ENCODE assay signal across 8 cellular contexts in the genomic region with DNA sequence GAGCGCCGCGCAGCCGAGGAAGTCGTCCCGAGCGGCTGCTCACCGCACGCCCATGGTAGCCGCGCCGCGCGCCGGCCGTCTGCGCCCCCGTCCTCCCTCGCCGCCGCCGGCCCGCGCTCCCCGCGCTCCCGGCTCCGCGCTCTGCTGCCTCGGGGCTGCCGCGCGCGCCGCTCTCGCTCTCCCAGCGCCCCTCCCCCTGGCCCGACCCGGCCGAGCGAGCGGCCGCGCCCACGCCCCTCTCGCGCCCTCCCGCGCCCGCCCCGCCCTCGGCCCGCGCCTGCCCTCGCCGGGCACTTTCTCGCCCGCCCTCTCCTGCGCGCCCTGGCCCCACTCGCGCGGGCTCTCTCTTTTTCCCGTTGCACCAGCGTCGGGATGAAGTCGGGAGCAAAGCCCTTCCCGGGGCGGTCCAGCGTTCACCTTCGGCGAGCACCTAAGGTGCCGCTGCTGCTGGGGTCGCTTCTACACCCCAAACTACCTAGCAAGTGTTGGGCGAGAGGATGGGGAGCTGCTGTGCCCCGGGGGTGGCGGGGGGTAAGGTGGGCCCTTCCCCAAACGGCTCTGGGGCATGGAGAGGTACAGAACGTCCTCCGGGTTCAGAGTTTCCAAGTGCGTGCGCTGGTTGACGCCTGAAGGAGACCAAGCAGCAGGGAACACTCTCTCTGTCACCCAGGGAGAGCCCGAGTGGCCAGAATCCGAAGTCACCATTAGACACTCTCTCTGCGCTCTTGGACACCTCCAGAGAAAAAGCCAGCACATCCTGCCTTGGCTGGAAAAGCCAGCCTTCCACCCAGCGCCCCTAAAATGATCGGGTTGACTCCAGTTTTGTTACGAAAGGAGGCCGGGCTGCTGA. TPM values are rescaled to one million over a fixed set of nuclear protein-coding genes. Genes with fewer than 3 reads are reported as not detected.
DNase-seq lines count a peak whose midpoint lies in the region; ATAC-seq and TF ChIP-seq lines count a peak whose summit lies in the region.

A gene (minus strand): TSS at position 146 of the 850 bp plus-strand sequence. CDS start 187 bp downstream, outside the sequence.

- peak within 1 kb of the TSS; percentile 64 for H3K4me3 ChIP-seq in AG04450 (ENCODE audit: low read depth, low read length)
- peak within 1 kb of the TSS; percentile 70 for H3K4me3 ChIP-seq in MG63
- peak within 1 kb of the TSS; percentile 41 to 67 (median 54) for H3K4me3 ChIP-seq in esophagus squamous epithelium
- peak within 1 kb of the TSS; percentile 65 for H3K4me3 ChIP-seq in neural cell (ENCODE audit: low read length)

- H3K4me2 ChIP-seq in neural cell (ENCODE audit: low read length) = peak within 1 kb of the TSS; percentile 89

- peaks cover 4 to 24% (median 8%) of the 10 kb centered on the region in 3 donors for H3K4me1 ChIP-seq in esophagus squamous epithelium

- H3K27ac Mint-ChIP-seq in stimulated activated effector memory CD8-positive, alpha-beta T cell treated with anti-CD3 and anti-CD28 coated beads, Interleukin-12 subunit alpha, Interleukin-12 subunit beta, amount 100 ng/mL, for 72 hours = no peak within 1 kb of the TSS

- CTCF ChIA-PET in AG04450 (lab: Charles Lee) = interaction anchor here (0.7 kb wide), 1 partner anchor 75 kb away, joined by 7 read pairs; no protein-coding TSS in a partner anchor

- TF ChIP-seq CTCF in AG04450 (IDR thresholded peaks at IDR 0.05; ENCODE audit: low read depth, low read length) (no peak), esophagus squamous epithelium (IDR thresholded peaks at IDR 0.05) (no peak), neural cell (IDR thresholded peaks at IDR 0.05; ENCODE audit: poor library complexity, severe bottlenecking) (no peak)

- no peaks in the 10 kb centered on the region for H4K20me1 ChIP-seq in neural cell (ENCODE audit: insufficient read depth)

- peak within 1 kb of the TSS; percentile 39 for H3K9ac ChIP-seq in neural cell (ENCODE audit: low read length)

- 47% methylated on average over 4 of the region's 90 CpGs; no CpG with 5 or more reads in 1 of the 2 donors for WGBS in esophagus squamous epithelium, 2 donors

- H2AFZ ChIP-seq in neural cell (ENCODE audit: low read depth, low read length) = no peak within 1 kb of the TSS

- intact Hi-C loops in esophagus squamous epithelium (cut with DNase I) = no loop called here

- no peaks in the 10 kb centered on the region for H3K79me2 ChIP-seq in neural cell (replicated peaks; ENCODE audit: insufficient read depth, low read length)

- TF ChIP-seq POLR2A in esophagus squamous epithelium (IDR thresholded peaks at IDR 0.05) = no peak

- peaks cover 38% of the 10 kb centered on the region for H3K27me3 ChIP-seq in AG04450 (ENCODE audit: control insufficient read depth, insufficient read depth, low read length)
- H3K27me3 ChIP-seq in MG63 = no peaks in the 10 kb centered on the region
- peaks cover 0 to 55% (median 0%) of the 10 kb centered on the region in 4 donors for H3K27me3 ChIP-seq in esophagus squamous epithelium
- H3K27me3 ChIP-seq in neural cell (ENCODE audit: insufficient read depth, low read depth, low read length) = peaks cover 40% of the 10 kb centered on the region

- no peak for TF ChIP-seq EP300 in neural cell (conservative IDR thresholded peaks at IDR 0.05; ENCODE audit: poor library complexity, severe bottlenecking)

- H3K9me3 Mint-ChIP-seq in stimulated activated effector memory CD8-positive, alpha-beta T cell treated with anti-CD3 and anti-CD28 coated beads, Interleukin-12 subunit alpha, Interleukin-12 subunit beta, amount 100 ng/mL, for 72 hours = no peaks in the 10 kb centered on the region

- no peaks in the 10 kb centered on the region for H3K4me1 Mint-ChIP-seq in stimulated activated effector memory CD8-positive, alpha-beta T cell treated with anti-CD3 and anti-CD28 coated beads, Interleukin-12 subunit alpha, Interleukin-12 subunit beta, amount 100 ng/mL, for 72 hours

- no peaks in the 10 kb centered on the region for H3K9me2 ChIP-seq in neural cell (ENCODE audit: insufficient read depth, low read length)

- no peak for ATAC-seq in GM18861 (IDR thresholded peaks at IDR 0.05; ENCODE audit: unreplicated experiment)
- ATAC-seq in stimulated activated effector memory CD8-positive, alpha-beta T cell treated with anti-CD3 and anti-CD28 coated beads, Interleukin-12 subunit alpha, Interleukin-12 subunit beta, amount 100 ng/mL, for 72 hours = no peak

- H3K36me3 ChIP-seq in MG63 (no peaks in the 10 kb centered on the region), esophagus squamous epithelium (no peaks in the 10 kb centered on the region), neural cell (ENCODE audit: insufficient read depth, low read length) (no peaks in the 10 kb centered on the region)

- no peak for TF ChIP-seq RAD21 in neural cell (conservative IDR thresholded peaks at IDR 0.05)

- H3K9me3 ChIP-seq in AG04450 (ENCODE audit: control insufficient read depth, insufficient read depth, low read length) (no peaks in the 10 kb centered on the region), MG63 (no peaks in the 10 kb centered on the region), esophagus squamous epithelium (no peaks in the 10 kb centered on the region), neural cell (ENCODE audit: low read length) (no peaks in the 10 kb centered on the region)

- DNase-seq in AG04450 (ENCODE audit: low read depth, low spot score) = no peak
- DNase-seq in MG63 = peak; percentile 57
- no peak for DNase-seq in esophagus squamous epithelium (lab: John Stamatoyannopoulos, UW)
- no peak for DNase-seq in activated CD4-positive, alpha-beta T cell treated with anti-CD3 and anti-CD28 coated beads for 1 hour
- DNase-seq in stimulated activated effector memory CD8-positive, alpha-beta T cell treated with anti-CD3 and anti-CD28 coated beads, Interleukin-12 subunit alpha, Interleukin-12 subunit beta, amount 100 ng/mL, for 72 hours (ENCODE audit: low spot score in 2 of 2) = no peak
- DNase-seq in activated gamma-delta T cell (lab: John Stamatoyannopoulos, UW) = no peak

- POLR2A ChIA-PET in AG04450 (lab: Yijun Ruan, JAX) = interaction anchor here (0.7 to 0.9 kb wide), 2 partner anchors 24 to 55 kb away, joined by 3 read pairs; no protein-coding TSS in a partner anchor

- no peaks in the 10 kb centered on the region for H3F3A ChIP-seq in neural cell (ENCODE audit: insufficient read depth, low read length, poor library complexity, severe bottlenecking)

- no peak within 1 kb of the TSS for H3K4me3 Mint-ChIP-seq in stimulated activated effector memory CD8-positive, alpha-beta T cell treated with anti-CD3 and anti-CD28 coated beads, Interleukin-12 subunit alpha, Interleukin-12 subunit beta, amount 100 ng/mL, for 72 hours

- peaks cover 6% of the 10 kb centered on the region for H3K36me3 Mint-ChIP-seq in stimulated activated effector memory CD8-positive, alpha-beta T cell treated with anti-CD3 and anti-CD28 coated beads, Interleukin-12 subunit alpha, Interleukin-12 subunit beta, amount 100 ng/mL, for 72 hours

- no peak within 1 kb of the TSS for H3K27ac ChIP-seq in AG04450 (ENCODE audit: low read depth, low read length)
- peak within 1 kb of the TSS in 3 of 4 donors; percentile 52 to 69 (median 68) for H3K27ac ChIP-seq in esophagus squamous epithelium
- no peak within 1 kb of the TSS for H3K27ac ChIP-seq in neural cell (ENCODE audit: low read length)

TF ChIP-seq in neural cell, 6 proteins besides CTCF, POLR2A, EP300 and RAD21:
- TF ChIP-seq, protein P1, sequence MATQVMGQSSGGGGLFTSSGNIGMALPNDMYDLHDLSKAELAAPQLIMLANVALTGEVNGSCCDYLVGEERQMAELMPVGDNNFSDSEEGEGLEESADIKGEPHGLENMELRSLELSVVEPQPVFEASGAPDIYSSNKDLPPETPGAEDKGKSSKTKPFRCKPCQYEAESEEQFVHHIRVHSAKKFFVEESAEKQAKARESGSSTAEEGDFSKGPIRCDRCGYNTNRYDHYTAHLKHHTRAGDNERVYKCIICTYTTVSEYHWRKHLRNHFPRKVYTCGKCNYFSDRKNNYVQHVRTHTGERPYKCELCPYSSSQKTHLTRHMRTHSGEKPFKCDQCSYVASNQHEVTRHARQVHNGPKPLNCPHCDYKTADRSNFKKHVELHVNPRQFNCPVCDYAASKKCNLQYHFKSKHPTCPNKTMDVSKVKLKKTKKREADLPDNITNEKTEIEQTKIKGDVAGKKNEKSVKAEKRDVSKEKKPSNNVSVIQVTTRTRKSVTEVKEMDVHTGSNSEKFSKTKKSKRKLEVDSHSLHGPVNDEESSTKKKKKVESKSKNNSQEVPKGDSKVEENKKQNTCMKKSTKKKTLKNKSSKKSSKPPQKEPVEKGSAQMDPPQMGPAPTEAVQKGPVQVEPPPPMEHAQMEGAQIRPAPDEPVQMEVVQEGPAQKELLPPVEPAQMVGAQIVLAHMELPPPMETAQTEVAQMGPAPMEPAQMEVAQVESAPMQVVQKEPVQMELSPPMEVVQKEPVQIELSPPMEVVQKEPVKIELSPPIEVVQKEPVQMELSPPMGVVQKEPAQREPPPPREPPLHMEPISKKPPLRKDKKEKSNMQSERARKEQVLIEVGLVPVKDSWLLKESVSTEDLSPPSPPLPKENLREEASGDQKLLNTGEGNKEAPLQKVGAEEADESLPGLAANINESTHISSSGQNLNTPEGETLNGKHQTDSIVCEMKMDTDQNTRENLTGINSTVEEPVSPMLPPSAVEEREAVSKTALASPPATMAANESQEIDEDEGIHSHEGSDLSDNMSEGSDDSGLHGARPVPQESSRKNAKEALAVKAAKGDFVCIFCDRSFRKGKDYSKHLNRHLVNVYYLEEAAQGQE (IDR thresholded peaks at IDR 0.05; ENCODE audit: borderline replicate concordance) = no peak
- TF ChIP-seq EZH2 (IDR thresholded peaks at IDR 0.05; ENCODE audit: borderline replicate concordance, insufficient read depth, low read length, poor library complexity, severe bottlenecking) = no peak
- TF ChIP-seq SMC3 (conservative IDR thresholded peaks at IDR 0.05; ENCODE audit: poor library complexity) = no peak
- TF ChIP-seq TAF1 (IDR thresholded peaks at IDR 0.05; ENCODE audit: low read depth) = no peak
- no peak for TF ChIP-seq MXI1 (conservative IDR thresholded peaks at IDR 0.05; ENCODE audit: poor library complexity, severe bottlenecking)
- TF ChIP-seq POLR2AphosphoS5 (IDR thresholded peaks at IDR 0.05) = no peak

RNA-seq across cellular contexts. Expression of the gene that starts here (rescaled TPM):
- polyA plus RNA-seq in AG04450 (2011; rRNA removed) (10.4 and 10.9 TPM in 2 replicates), neural cell (0.42 and 0.76 TPM in 2 replicates)
- polyA minus RNA-seq in AG04450 (2011; rRNA and poly(A)+ RNA removed) = 7.3 and 7.8 TPM in 2 replicates
- total RNA-seq in MG63 (2014; rRNA removed; shearing (Covaris generic); ENCODE audit: low replicate concordance) = 27.4 and 28.2 TPM in 2 replicates
- 10 to 100 TPM in 1 of 4 donors, 1 to 10 TPM in 3; 1.4 to 12.2 (median 4.0) TPM for total RNA-seq in esophagus squamous epithelium
- 0.24 and 0.58 TPM in 2 replicates for polyA minus RNA-seq in neural cell

Comparison
In these comparisons a context has a peak if more than half of its experiments do, and no peak if none do; other contexts are left out.
1. H3K27ac ChIP-seq: peak in esophagus squamous epithelium (3 of 4); none in AG04450 (single experiment) and neural cell (single experiment).
2. Peak in every context shown above with its lines, with median percentiles within 50 percentile points of each other: H3K4me3 ChIP-seq.